Comparison of ENCODE assay signal across 39 cellular contexts in genomic region chr11:75097173-75097557, GRCh38. TPM values are rescaled to one million over a fixed set of nuclear protein-coding genes. Genes with fewer than 3 reads are reported as not detected.
"Had no signal": no experiment of that assay in that cellular context is flagged by ENCODE, and none has a peak within 500 bp of the region (broad histone marks: within the 10 kb centered on the region; RNA-seq: fewer than 3 reads in every experiment).

No MANE protein-coding gene starts in this region.

- FAIRE-seq: astrocyte, bronchial epithelial cell had no signal

- ATAC-seq: activated naive CD4-positive, alpha-beta T cell treated with anti-CD3 and anti-CD28 coated beads, Interleukin-2, amount 50 U/mL, for 72 hours; activated naive CD8-positive, alpha-beta T cell treated with anti-CD3 and anti-CD28 coated beads, Interleukin-2, amount 50 U/mL, for 24 hours; activated T-cell treated with anti-CD3 and anti-CD28 coated beads, Interleukin-2, amount 50 U/mL, for 4 hours; activated T-cell treated with anti-CD3 and anti-CD28 coated beads, Interleukin-2, amount 50 U/mL, for 72 hours; activated T-helper 17 cell treated with anti-CD3 and anti-CD28 coated beads, Interleukin-2, amount 50 U/mL, for 72 hours; body of pancreas had no signal

- DNase-seq: activated effector memory CD4-positive, alpha-beta T cell treated with anti-CD3 and anti-CD28 coated beads, Interleukin-2, amount 50 U/mL, for 16 hours; activated effector memory CD4-positive, alpha-beta T cell treated with Interleukin-2 at 50 U/mL for 16 hours; activated gamma-delta T cell; activated gamma-delta T cell treated with Interleukin-2 at 50 U/mL for 16 hours; activated naive CD4-positive, alpha-beta T cell; activated naive CD4-positive, alpha-beta T cell treated with anti-CD3 and anti-CD28 coated beads for 36 hours; activated naive CD4-positive, alpha-beta T cell treated with anti-CD3 and anti-CD28 coated beads, Interleukin-2, amount 10 ng/mL, durations not matched to agents 7 days and 5 days; activated naive CD4-positive, alpha-beta T cell treated with anti-CD3 and anti-CD28 coated beads, Interleukin-2, amount 50 U/mL, for 16 hours; activated naive CD4-positive, alpha-beta T cell treated with Interleukin-2 at 50 U/mL for 16 hours; activated naive CD8-positive, alpha-beta T cell treated with anti-CD3 and anti-CD28 coated beads for 36 hours; activated naive CD8-positive, alpha-beta T cell treated with anti-CD3 and anti-CD28 coated beads, Interleukin-2, amount 10 ng/mL, durations not matched to agents 7 days and 5 days; activated naive CD8-positive, alpha-beta T cell treated with anti-CD3 and anti-CD28 coated beads, Interleukin-2, amount 50 U/mL, for 24 hours; activated T-cell treated with anti-CD3 and anti-CD28 coated beads, Interleukin-2, amount 50 U/mL, for 24 hours; activated T-cell treated with anti-CD3 and anti-CD28 coated beads, Interleukin-2, amount 50 U/mL, for 4 hours; activated T-cell treated with anti-CD3 and anti-CD28 coated beads, Interleukin-2, amount 50 U/mL, for 48 hours; activated T-cell treated with anti-CD3 and anti-CD28 coated beads, Interleukin-2, amount 50 U/mL, for 72 hours; adrenal gland; amniotic stem cell; amygdala; anterior cingulate cortex; aorta; body of pancreas; brain microvascular endothelial cell; caudate nucleus; central memory CD4-positive, alpha-beta T cell; cerebellar nuclear complex had no signal

- H3K27ac ChIP-seq: adrenal gland, ascending aorta, body of pancreas, brain microvascular endothelial cell, breast epithelium, cardiac muscle cell had no signal

- H3K4me1 ChIP-seq: adrenal gland, ascending aorta, body of pancreas, breast epithelium had no signal

- H3K4me3 ChIP-seq: adrenal gland, ascending aorta, body of pancreas, breast epithelium, cardiac muscle cell had no signal

- H3K27me3 ChIP-seq: adrenal gland, ascending aorta, body of pancreas, breast epithelium, cardiac muscle cell had no signal

- H3K9me3 ChIP-seq: adrenal gland, ascending aorta, body of pancreas, breast epithelium had no signal

- H3K36me3 ChIP-seq: adrenal gland, ascending aorta, brain microvascular endothelial cell, breast epithelium, cardiac muscle cell had no signal

RNA-seq across cellular contexts. Expression of gene OR2AT4, which starts 0.5 kb away (rescaled TPM):
- total RNA-seq: activated naive CD4-positive, alpha-beta T cell treated with anti-CD3 and anti-CD28 coated beads for 36 hours; activated naive CD4-positive, alpha-beta T cell treated with anti-CD3 and anti-CD28 coated beads, Interleukin-2, amount 50 U/mL, for 72 hours; activated naive CD8-positive, alpha-beta T cell treated with anti-CD3 and anti-CD28 coated beads for 36 hours; activated naive CD8-positive, alpha-beta T cell treated with anti-CD3 and anti-CD28 coated beads, Interleukin-2, amount 10 ng/mL, durations not matched to agents 7 days and 5 days; activated T-cell treated with anti-CD3 and anti-CD28 coated beads, Interleukin-2, amount 50 U/mL, for 4 hours; activated T-cell treated with anti-CD3 and anti-CD28 coated beads, Interleukin-2, amount 50 U/mL, for 72 hours; activated T-helper 1 cell treated with anti-CD3 and anti-CD28 coated beads, Interleukin-12 subunit alpha, Interleukin-12 subunit beta, Interleukin-2, Interleukin-4 antibody, amounts not matched to agents 30 ng/mL and 10 ng/mL and 1 ng/mL, durations not matched to agents 14 hours and 24 hours and 36 hours; activated T-helper 17 cell treated with anti-CD3 and anti-CD28 coated beads, Interleukin-2, amount 50 U/mL, for 72 hours; activated T-helper 2 cell treated with anti-CD3 and anti-CD28 coated beads, Interferon-gamma antibody, Interleukin-2, Interleukin-4, amounts not matched to agents 10 μg/mL and 5 μg/mL and 100 μg/mL, durations not matched to agents 14 hours and 24 hours and 36 hours; adrenal gland; aorta; ascending aorta; astrocyte; breast epithelium; bronchial epithelial cell; cardiac muscle cell; cardiac septum; cerebellum; chondrocyte had no signal
- polyA plus RNA-seq: adipose tissue, adrenal gland, cardiac muscle cell had no signal

RNA-seq across cellular contexts. Expression of gene SLCO2B1, which starts 53.7 kb away (rescaled TPM):
- total RNA-seq: activated naive CD4-positive, alpha-beta T cell treated with anti-CD3 and anti-CD28 coated beads for 36 hours; activated naive CD4-positive, alpha-beta T cell treated with anti-CD3 and anti-CD28 coated beads, Interleukin-2, amount 50 U/mL, for 72 hours; activated naive CD8-positive, alpha-beta T cell treated with anti-CD3 and anti-CD28 coated beads for 36 hours; activated T-cell treated with anti-CD3 and anti-CD28 coated beads, Interleukin-2, amount 50 U/mL, for 72 hours; activated T-helper 1 cell treated with anti-CD3 and anti-CD28 coated beads, Interleukin-12 subunit alpha, Interleukin-12 subunit beta, Interleukin-2, Interleukin-4 antibody, amounts not matched to agents 30 ng/mL and 10 ng/mL and 1 ng/mL, durations not matched to agents 14 hours and 24 hours and 36 hours; activated T-helper 2 cell treated with anti-CD3 and anti-CD28 coated beads, Interferon-gamma antibody, Interleukin-2, Interleukin-4, amounts not matched to agents 10 μg/mL and 5 μg/mL and 100 μg/mL, durations not matched to agents 14 hours and 24 hours and 36 hours; bronchial epithelial cell; cardiac muscle cell had no signal
